Comparison of ENCODE assay signal across 1 cellular context in the genomic region with DNA sequence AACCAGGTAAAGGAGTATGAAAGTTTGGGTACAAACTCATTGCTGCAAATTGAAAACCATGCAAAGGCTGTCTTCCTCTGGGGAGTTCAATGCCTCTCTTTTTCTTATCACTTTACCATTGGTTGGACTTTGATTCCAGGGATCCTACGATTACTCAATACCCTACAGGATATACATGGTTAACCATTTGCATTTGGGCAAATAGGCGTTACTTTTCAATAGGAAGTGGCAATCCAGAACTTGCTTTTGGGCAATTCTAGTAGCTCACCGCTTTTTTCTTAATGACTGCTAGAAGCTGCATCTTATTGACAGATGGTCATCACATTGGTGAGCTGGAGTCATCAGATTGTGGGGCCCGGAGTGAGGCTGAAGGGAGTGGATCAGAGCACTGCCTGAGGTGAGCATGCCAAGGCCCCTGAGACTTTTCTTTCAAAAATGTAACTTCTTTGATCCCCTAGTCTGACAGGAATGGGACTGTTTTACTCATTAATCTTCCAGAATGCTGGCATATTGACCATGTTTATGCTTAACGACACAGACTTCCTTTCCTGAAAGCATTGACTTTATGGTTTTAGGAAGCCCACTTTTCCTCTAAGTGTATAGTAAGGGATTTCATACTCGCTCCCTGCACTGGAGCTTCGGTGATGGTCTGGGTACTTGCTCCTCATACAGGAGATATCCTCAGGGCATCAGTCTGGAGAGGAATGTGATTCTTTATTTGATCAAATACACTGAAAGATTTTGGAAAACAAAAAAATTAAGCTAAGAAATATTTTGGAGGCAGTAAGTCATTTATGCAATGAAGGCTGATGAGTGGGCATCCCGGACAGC.
TF ChIP-seq lines count a peak whose summit lies in the region.

A gene (plus strand): TSS at position 270 of the 831 bp plus-strand sequence. CDS start 13,039 bp downstream, outside the sequence.

TF ChIP-seq in HepG2, 621 proteins besides CTCF, POLR2A, EP300 and RAD21 (continued from another document and continues in another):
- TF ChIP-seq NPAS2 (CRISPR knock-in tag; IDR thresholded peaks at IDR 0.05; ENCODE audit: borderline replicate concordance) (no peak), ZNF20 (CRISPR knock-in tag; IDR thresholded peaks at IDR 0.05) (no peak), MYNN (CRISPR knock-in tag; IDR thresholded peaks at IDR 0.05; ENCODE audit: low read depth) (no peak), MEIS1 (CRISPR knock-in tag; IDR thresholded peaks at IDR 0.05; ENCODE audit: borderline replicate concordance) (no peak), HCFC1 (IDR thresholded peaks at IDR 0.05; ENCODE audit: low read depth, low read length) (no peak), DR1 (CRISPR knock-in tag; IDR thresholded peaks at IDR 0.05) (no peak), ETV6 (CRISPR knock-in tag; conservative IDR thresholded peaks at IDR 0.05) (no peak), ZSCAN12 (CRISPR knock-in tag; IDR thresholded peaks at IDR 0.05) (no peak), KDM4B (CRISPR knock-in tag; IDR thresholded peaks at IDR 0.05) (no peak), ZNF367 (CRISPR knock-in tag; IDR thresholded peaks at IDR 0.05; ENCODE audit: borderline replicate concordance) (no peak), MXD4 (CRISPR knock-in tag; IDR thresholded peaks at IDR 0.05) (no peak), STAG1 (CRISPR knock-in tag; IDR thresholded peaks at IDR 0.05) (peak; percentile 28), ZSCAN31 (CRISPR knock-in tag; IDR thresholded peaks at IDR 0.05; ENCODE audit: low read depth) (no peak), YEATS4 (CRISPR knock-in tag; IDR thresholded peaks at IDR 0.05; ENCODE audit: borderline replicate concordance) (0 out of 2 replicates have a peak, but pooled peaks have one; percentile 42), CC2D1A (CRISPR knock-in tag; IDR thresholded peaks at IDR 0.05) (no peak), FIP1L1 (IDR thresholded peaks at IDR 0.05; ENCODE audit: borderline replicate concordance, insufficient read depth, low read depth, low read length) (no peak), KLF11 (CRISPR knock-in tag; IDR thresholded peaks at IDR 0.05) (no peak), MAFF (IDR thresholded peaks at IDR 0.05; ENCODE audit: low read depth, low read length) (0 out of 2 replicates have a peak, but pooled peaks have one; percentile 7), HOXA3 (CRISPR knock-in tag; IDR thresholded peaks at IDR 0.05) (peak; percentile 67; the same call in 1 of the 2 replicates), ZNF598 (CRISPR knock-in tag; IDR thresholded peaks at IDR 0.05; ENCODE audit: borderline replicate concordance) (no peak), POLR2AphosphoS5 (IDR thresholded peaks at IDR 0.05; ENCODE audit: low read depth, low read length) (peak; percentile 50), ZNF891 (CRISPR knock-in tag; IDR thresholded peaks at IDR 0.05) (no peak), THAP11 (CRISPR knock-in tag; IDR thresholded peaks at IDR 0.05) (peak; percentile 70), ZNF850 (CRISPR knock-in tag; conservative IDR thresholded peaks at IDR 0.05) (no peak), CBX1 (IDR thresholded peaks at IDR 0.05; ENCODE audit: low read depth) (no peak), PAF1 (CRISPR knock-in tag; IDR thresholded peaks at IDR 0.05) (no peak), AKAP8 (CRISPR knock-in tag; IDR thresholded peaks at IDR 0.05) (no peak), ZKSCAN5 (CRISPR knock-in tag; IDR thresholded peaks at IDR 0.05) (no peak), GPN1 (CRISPR knock-in tag; IDR thresholded peaks at IDR 0.05; ENCODE audit: borderline replicate concordance) (no peak), KLF12 (CRISPR knock-in tag; IDR thresholded peaks at IDR 0.05; ENCODE audit: borderline replicate concordance) (peak; percentile 20; the same call in 1 of the 2 replicates), ZNF430 (CRISPR knock-in tag; IDR thresholded peaks at IDR 0.05) (no peak; the same call in 1 of the 2 replicates), ASH2L (IDR thresholded peaks at IDR 0.05; ENCODE audit: insufficient read length, low read depth, low read length) (peak; percentile 68), TBX2 (CRISPR knock-in tag; IDR thresholded peaks at IDR 0.05; ENCODE audit: borderline replicate concordance) (peak; percentile 71; the same call in 1 of the 2 replicates), ZMYM4 (CRISPR knock-in tag; IDR thresholded peaks at IDR 0.05) (peak; percentile 75), ZNF746 (CRISPR knock-in tag; IDR thresholded peaks at IDR 0.05) (peak; percentile 63; the same call in 1 of the 2 replicates), CBFB (CRISPR knock-in tag; IDR thresholded peaks at IDR 0.05) (0 out of 2 replicates have a peak, but pooled peaks have one; percentile 49), MYC (CRISPR knock-in tag; IDR thresholded peaks at IDR 0.05; ENCODE audit: borderline replicate concordance) (no peak), RAD51 (IDR thresholded peaks at IDR 0.05; ENCODE audit: borderline replicate concordance) (no peak), ZC3H4 (CRISPR knock-in tag; IDR thresholded peaks at IDR 0.05; ENCODE audit: borderline replicate concordance) (no peak), KDM5A (IDR thresholded peaks at IDR 0.05; ENCODE audit: borderline replicate concordance, low read length) (peak; percentile 31; the same call in 1 of the 2 replicates)
- TF ChIP-seq, protein P1, sequence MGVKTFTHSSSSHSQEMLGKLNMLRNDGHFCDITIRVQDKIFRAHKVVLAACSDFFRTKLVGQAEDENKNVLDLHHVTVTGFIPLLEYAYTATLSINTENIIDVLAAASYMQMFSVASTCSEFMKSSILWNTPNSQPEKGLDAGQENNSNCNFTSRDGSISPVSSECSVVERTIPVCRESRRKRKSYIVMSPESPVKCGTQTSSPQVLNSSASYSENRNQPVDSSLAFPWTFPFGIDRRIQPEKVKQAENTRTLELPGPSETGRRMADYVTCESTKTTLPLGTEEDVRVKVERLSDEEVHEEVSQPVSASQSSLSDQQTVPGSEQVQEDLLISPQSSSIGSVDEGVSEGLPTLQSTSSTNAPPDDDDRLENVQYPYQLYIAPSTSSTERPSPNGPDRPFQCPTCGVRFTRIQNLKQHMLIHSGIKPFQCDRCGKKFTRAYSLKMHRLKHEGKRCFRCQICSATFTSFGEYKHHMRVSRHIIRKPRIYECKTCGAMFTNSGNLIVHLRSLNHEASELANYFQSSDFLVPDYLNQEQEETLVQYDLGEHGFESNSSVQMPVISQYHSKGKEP (CRISPR knock-in tag; IDR thresholded peaks at IDR 0.05): no peak
- TF ChIP-seq, protein P2, sequence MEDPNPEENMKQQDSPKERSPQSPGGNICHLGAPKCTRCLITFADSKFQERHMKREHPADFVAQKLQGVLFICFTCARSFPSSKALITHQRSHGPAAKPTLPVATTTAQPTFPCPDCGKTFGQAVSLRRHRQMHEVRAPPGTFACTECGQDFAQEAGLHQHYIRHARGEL (CRISPR knock-in tag; IDR thresholded peaks at IDR 0.05): no peak
- TF ChIP-seq, protein P3, sequence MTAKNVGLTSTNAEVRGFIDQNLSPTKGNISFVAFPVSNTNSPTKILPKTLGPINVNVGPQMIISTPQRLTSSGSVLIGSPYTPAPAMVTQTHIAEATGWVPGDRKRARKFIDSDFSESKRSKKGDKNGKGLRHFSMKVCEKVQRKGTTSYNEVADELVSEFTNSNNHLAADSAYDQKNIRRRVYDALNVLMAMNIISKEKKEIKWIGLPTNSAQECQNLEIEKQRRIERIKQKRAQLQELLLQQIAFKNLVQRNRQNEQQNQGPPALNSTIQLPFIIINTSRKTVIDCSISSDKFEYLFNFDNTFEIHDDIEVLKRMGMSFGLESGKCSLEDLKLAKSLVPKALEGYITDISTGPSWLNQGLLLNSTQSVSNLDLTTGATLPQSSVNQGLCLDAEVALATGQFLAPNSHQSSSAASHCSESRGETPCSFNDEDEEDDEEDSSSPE (CRISPR knock-in tag; IDR thresholded peaks at IDR 0.05): 0 out of 2 replicates have a peak, but pooled peaks have one; percentile 31
- TF ChIP-seq, protein P4, sequence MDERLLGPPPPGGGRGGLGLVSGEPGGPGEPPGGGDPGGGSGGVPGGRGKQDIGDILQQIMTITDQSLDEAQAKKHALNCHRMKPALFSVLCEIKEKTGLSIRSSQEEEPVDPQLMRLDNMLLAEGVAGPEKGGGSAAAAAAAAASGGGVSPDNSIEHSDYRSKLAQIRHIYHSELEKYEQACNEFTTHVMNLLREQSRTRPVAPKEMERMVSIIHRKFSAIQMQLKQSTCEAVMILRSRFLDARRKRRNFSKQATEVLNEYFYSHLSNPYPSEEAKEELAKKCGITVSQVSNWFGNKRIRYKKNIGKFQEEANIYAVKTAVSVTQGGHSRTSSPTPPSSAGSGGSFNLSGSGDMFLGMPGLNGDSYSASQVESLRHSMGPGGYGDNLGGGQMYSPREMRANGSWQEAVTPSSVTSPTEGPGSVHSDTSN (CRISPR knock-in tag; IDR thresholded peaks at IDR 0.05): no peak
- TF ChIP-seq, protein P5, sequence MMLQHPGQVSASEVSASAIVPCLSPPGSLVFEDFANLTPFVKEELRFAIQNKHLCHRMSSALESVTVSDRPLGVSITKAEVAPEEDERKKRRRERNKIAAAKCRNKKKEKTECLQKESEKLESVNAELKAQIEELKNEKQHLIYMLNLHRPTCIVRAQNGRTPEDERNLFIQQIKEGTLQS (CRISPR knock-in tag; IDR thresholded peaks at IDR 0.05): peak; percentile 28; the same call in 1 of the 2 replicates
- TF ChIP-seq, protein P6, sequence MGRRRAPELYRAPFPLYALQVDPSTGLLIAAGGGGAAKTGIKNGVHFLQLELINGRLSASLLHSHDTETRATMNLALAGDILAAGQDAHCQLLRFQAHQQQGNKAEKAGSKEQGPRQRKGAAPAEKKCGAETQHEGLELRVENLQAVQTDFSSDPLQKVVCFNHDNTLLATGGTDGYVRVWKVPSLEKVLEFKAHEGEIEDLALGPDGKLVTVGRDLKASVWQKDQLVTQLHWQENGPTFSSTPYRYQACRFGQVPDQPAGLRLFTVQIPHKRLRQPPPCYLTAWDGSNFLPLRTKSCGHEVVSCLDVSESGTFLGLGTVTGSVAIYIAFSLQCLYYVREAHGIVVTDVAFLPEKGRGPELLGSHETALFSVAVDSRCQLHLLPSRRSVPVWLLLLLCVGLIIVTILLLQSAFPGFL (CRISPR knock-in tag; IDR thresholded peaks at IDR 0.05): no peak
- TF ChIP-seq, protein P7, sequence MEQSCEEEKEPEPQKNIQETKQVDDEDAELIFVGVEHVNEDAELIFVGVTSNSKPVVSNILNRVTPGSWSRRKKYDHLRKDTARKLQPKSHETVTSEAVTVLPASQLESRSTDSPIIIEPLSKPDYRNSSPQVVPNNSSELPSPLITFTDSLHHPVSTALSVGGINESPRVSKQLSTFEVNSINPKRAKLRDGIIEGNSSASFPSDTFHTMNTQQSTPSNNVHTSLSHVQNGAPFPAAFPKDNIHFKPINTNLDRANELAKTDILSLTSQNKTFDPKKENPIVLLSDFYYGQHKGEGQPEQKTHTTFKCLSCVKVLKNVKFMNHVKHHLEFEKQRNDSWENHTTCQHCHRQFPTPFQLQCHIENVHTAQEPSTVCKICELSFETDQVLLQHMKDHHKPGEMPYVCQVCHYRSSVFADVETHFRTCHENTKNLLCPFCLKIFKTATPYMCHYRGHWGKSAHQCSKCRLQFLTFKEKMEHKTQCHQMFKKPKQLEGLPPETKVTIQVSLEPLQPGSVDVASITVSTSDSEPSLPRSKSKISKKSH (CRISPR knock-in tag; IDR thresholded peaks at IDR 0.05; ENCODE audit: borderline replicate concordance): no peak
- TF ChIP-seq, protein P8, sequence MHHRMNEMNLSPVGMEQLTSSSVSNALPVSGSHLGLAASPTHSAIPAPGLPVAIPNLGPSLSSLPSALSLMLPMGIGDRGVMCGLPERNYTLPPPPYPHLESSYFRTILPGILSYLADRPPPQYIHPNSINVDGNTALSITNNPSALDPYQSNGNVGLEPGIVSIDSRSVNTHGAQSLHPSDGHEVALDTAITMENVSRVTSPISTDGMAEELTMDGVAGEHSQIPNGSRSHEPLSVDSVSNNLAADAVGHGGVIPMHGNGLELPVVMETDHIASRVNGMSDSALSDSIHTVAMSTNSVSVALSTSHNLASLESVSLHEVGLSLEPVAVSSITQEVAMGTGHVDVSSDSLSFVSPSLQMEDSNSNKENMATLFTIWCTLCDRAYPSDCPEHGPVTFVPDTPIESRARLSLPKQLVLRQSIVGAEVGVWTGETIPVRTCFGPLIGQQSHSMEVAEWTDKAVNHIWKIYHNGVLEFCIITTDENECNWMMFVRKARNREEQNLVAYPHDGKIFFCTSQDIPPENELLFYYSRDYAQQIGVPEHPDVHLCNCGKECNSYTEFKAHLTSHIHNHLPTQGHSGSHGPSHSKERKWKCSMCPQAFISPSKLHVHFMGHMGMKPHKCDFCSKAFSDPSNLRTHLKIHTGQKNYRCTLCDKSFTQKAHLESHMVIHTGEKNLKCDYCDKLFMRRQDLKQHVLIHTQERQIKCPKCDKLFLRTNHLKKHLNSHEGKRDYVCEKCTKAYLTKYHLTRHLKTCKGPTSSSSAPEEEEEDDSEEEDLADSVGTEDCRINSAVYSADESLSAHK (CRISPR knock-in tag; IDR thresholded peaks at IDR 0.05; ENCODE audit: borderline replicate concordance): no peak
- TF ChIP-seq, protein P9, sequence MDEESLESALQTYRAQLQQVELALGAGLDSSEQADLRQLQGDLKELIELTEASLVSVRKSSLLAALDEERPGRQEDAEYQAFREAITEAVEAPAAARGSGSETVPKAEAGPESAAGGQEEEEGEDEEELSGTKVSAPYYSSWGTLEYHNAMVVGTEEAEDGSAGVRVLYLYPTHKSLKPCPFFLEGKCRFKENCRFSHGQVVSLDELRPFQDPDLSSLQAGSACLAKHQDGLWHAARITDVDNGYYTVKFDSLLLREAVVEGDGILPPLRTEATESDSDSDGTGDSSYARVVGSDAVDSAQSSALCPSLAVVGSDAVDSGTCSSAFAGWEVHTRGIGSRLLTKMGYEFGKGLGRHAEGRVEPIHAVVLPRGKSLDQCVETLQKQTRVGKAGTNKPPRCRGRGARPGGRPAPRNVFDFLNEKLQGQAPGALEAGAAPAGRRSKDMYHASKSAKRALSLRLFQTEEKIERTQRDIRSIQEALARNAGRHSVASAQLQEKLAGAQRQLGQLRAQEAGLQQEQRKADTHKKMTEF (CRISPR knock-in tag; IDR thresholded peaks at IDR 0.05): peak; percentile 79
- TF ChIP-seq, protein P10, sequence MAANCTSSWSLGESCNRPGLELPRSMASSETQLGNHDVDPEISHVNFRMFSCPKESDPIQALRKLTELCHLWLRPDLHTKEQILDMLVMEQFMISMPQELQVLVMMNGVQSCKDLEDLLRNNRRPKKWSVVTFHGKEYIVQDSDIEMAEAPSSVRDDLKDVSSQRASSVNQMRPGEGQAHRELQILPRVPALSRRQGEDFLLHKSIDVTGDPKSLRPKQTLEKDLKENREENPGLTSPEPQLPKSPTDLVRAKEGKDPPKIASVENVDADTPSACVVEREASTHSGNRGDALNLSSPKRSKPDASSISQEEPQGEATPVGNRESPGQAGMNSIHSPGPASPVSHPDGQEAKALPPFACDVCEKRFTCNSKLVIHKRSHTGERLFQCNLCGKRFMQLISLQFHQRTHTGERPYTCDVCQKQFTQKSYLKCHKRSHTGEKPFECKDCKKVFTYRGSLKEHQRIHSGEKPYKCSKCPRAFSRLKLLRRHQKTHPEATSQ (CRISPR knock-in tag; IDR thresholded peaks at IDR 0.05; ENCODE audit: borderline replicate concordance): peak; percentile 81; the same call in 1 of the 2 replicates
- TF ChIP-seq, protein P11, sequence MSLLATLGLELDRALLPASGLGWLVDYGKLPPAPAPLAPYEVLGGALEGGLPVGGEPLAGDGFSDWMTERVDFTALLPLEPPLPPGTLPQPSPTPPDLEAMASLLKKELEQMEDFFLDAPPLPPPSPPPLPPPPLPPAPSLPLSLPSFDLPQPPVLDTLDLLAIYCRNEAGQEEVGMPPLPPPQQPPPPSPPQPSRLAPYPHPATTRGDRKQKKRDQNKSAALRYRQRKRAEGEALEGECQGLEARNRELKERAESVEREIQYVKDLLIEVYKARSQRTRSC (CRISPR knock-in tag; IDR thresholded peaks at IDR 0.05; ENCODE audit: low read depth): no peak
